Comparison of ENCODE assay signal across 1 cellular context in the genomic region with DNA sequence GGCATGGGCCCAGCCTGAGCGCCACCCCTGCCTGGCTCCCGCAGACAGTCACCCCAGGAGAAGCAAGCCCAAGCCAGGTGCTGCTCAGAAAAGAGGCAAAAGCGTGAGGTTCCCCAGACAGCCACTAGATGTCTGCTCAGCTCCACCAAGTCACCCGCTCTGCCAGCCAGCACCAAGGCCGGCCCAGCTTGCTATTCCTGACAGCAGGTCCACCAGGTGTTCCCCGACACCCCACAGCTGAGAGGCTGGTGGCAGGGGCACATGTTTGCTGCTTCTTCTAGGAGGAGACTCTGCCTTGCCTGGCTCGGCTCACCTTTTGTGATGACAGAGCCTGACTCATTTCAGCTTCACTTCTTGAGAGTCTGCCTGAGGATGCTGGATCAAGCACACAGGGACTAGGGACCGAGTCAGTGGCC.
A peak's percentile ranks its signal among the peaks of the same experiment; 100 is the strongest.
TF ChIP-seq lines count a peak whose summit lies in the region.

No MANE protein-coding gene starts in this region.

TF ChIP-seq in HepG2, 621 proteins besides CTCF, POLR2A, EP300 and RAD21 (continued from another document and continues in another):
- TF ChIP-seq, protein P1, sequence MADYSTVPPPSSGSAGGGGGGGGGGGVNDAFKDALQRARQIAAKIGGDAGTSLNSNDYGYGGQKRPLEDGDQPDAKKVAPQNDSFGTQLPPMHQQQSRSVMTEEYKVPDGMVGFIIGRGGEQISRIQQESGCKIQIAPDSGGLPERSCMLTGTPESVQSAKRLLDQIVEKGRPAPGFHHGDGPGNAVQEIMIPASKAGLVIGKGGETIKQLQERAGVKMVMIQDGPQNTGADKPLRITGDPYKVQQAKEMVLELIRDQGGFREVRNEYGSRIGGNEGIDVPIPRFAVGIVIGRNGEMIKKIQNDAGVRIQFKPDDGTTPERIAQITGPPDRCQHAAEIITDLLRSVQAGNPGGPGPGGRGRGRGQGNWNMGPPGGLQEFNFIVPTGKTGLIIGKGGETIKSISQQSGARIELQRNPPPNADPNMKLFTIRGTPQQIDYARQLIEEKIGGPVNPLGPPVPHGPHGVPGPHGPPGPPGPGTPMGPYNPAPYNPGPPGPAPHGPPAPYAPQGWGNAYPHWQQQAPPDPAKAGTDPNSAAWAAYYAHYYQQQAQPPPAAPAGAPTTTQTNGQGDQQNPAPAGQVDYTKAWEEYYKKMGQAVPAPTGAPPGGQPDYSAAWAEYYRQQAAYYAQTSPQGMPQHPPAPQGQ (CRISPR knock-in tag; IDR thresholded peaks at IDR 0.05; ENCODE audit: borderline replicate concordance) = 0 out of 2 replicates have a peak, but pooled peaks have one; percentile 39
- TF ChIP-seq ZNF891 (CRISPR knock-in tag; IDR thresholded peaks at IDR 0.05) (peak; percentile 13; the same call in 1 of the 2 replicates), AGO2 (optimal IDR thresholded peaks at IDR 0.05; ENCODE audit: low read depth, low read length) (no peak), MEIS2 (CRISPR knock-in tag; IDR thresholded peaks at IDR 0.05) (0 out of 2 replicates have a peak, but pooled peaks have one; percentile 55), ZNF605 (CRISPR knock-in tag; IDR thresholded peaks at IDR 0.05) (peak; percentile 15; the same call in 1 of the 2 replicates), ZNF44 (CRISPR knock-in tag; IDR thresholded peaks at IDR 0.05) (no peak), ZNF670 (CRISPR knock-in tag; IDR thresholded peaks at IDR 0.05; ENCODE audit: borderline replicate concordance) (0 out of 2 replicates have a peak, but pooled peaks have one; percentile 31), SKI (IDR thresholded peaks at IDR 0.05; ENCODE audit: partially characterized antibody) (peak; percentile 15), ZNF12 (CRISPR knock-in tag; IDR thresholded peaks at IDR 0.05) (0 out of 2 replicates have a peak, but pooled peaks have one; percentile 12), RARA (CRISPR knock-in tag; IDR thresholded peaks at IDR 0.05) (no peak), ZNF713 (CRISPR knock-in tag; IDR thresholded peaks at IDR 0.05) (0 out of 2 replicates have a peak, but pooled peaks have one; percentile 30), SALL2 (CRISPR knock-in tag; IDR thresholded peaks at IDR 0.05) (0 out of 2 replicates have a peak, but pooled peaks have one; percentile 38), ZNF704 (CRISPR knock-in tag; IDR thresholded peaks at IDR 0.05; ENCODE audit: borderline replicate concordance) (0 out of 2 replicates have a peak, but pooled peaks have one; percentile 43), STAG1 (CRISPR knock-in tag; IDR thresholded peaks at IDR 0.05) (peak; percentile 95), ZNF839 (CRISPR knock-in tag; IDR thresholded peaks at IDR 0.05; ENCODE audit: borderline replicate concordance) (peak; percentile 61; the same call in 1 of the 2 replicates), HDAC2 (CRISPR knock-in tag; IDR thresholded peaks at IDR 0.05) (no peak), ZFY (CRISPR knock-in tag; IDR thresholded peaks at IDR 0.05) (peak; percentile 46; the same call in 1 of the 2 replicates), ZNF331 (CRISPR knock-in tag; IDR thresholded peaks at IDR 0.05) (0 out of 2 replicates have a peak, but pooled peaks have one; percentile 18), ZNF562 (CRISPR knock-in tag; IDR thresholded peaks at IDR 0.05; ENCODE audit: borderline replicate concordance) (no peak), REPIN1 (CRISPR knock-in tag; IDR thresholded peaks at IDR 0.05; ENCODE audit: borderline replicate concordance, low read depth) (peak; percentile 47; the same call in 1 of the 2 replicates), ZNF546 (CRISPR knock-in tag; conservative IDR thresholded peaks at IDR 0.05) (no peak), FOXO1 (CRISPR knock-in tag; IDR thresholded peaks at IDR 0.05) (0 out of 2 replicates have a peak, but pooled peaks have one; percentile 10), ZBTB38 (CRISPR knock-in tag; IDR thresholded peaks at IDR 0.05) (0 out of 2 replicates have a peak, but pooled peaks have one; percentile 21), SMC3 (IDR thresholded peaks at IDR 0.05; ENCODE audit: low read length) (peak; percentile 62), XRCC5 (optimal IDR thresholded peaks at IDR 0.05; ENCODE audit: low read length) (peak; percentile 84), ZNF276 (CRISPR knock-in tag; IDR thresholded peaks at IDR 0.05; ENCODE audit: low read depth) (0 out of 2 replicates have a peak, but pooled peaks have one; percentile 36), POGZ (CRISPR knock-in tag; IDR thresholded peaks at IDR 0.05) (0 out of 2 replicates have a peak, but pooled peaks have one; percentile 38), SMAD1 (CRISPR knock-in tag; IDR thresholded peaks at IDR 0.05; ENCODE audit: borderline replicate concordance, low read depth) (0 out of 2 replicates have a peak, but pooled peaks have one; percentile 59), ARID2 (CRISPR knock-in tag; IDR thresholded peaks at IDR 0.05; ENCODE audit: borderline replicate concordance) (no peak), DR1 (CRISPR knock-in tag; IDR thresholded peaks at IDR 0.05) (peak; percentile 33; the same call in 1 of the 2 replicates), ZNF484 (CRISPR knock-in tag; IDR thresholded peaks at IDR 0.05; ENCODE audit: borderline replicate concordance, low read depth) (no peak), ZNF569 (CRISPR knock-in tag; IDR thresholded peaks at IDR 0.05; ENCODE audit: borderline replicate concordance) (no peak), ZNF776 (CRISPR knock-in tag; IDR thresholded peaks at IDR 0.05) (0 out of 2 replicates have a peak, but pooled peaks have one; percentile 24), HIC2 (CRISPR knock-in tag; IDR thresholded peaks at IDR 0.05; ENCODE audit: low read depth) (peak; percentile 54; the same call in 1 of the 2 replicates), ZFP62 (CRISPR knock-in tag; IDR thresholded peaks at IDR 0.05) (no peak)
- TF ChIP-seq, protein P2, sequence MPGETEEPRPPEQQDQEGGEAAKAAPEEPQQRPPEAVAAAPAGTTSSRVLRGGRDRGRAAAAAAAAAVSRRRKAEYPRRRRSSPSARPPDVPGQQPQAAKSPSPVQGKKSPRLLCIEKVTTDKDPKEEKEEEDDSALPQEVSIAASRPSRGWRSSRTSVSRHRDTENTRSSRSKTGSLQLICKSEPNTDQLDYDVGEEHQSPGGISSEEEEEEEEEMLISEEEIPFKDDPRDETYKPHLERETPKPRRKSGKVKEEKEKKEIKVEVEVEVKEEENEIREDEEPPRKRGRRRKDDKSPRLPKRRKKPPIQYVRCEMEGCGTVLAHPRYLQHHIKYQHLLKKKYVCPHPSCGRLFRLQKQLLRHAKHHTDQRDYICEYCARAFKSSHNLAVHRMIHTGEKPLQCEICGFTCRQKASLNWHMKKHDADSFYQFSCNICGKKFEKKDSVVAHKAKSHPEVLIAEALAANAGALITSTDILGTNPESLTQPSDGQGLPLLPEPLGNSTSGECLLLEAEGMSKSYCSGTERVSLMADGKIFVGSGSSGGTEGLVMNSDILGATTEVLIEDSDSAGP (CRISPR knock-in tag; IDR thresholded peaks at IDR 0.05; ENCODE audit: borderline replicate concordance) = peak; percentile 57; the same call in 1 of the 2 replicates
- TF ChIP-seq, protein P3, sequence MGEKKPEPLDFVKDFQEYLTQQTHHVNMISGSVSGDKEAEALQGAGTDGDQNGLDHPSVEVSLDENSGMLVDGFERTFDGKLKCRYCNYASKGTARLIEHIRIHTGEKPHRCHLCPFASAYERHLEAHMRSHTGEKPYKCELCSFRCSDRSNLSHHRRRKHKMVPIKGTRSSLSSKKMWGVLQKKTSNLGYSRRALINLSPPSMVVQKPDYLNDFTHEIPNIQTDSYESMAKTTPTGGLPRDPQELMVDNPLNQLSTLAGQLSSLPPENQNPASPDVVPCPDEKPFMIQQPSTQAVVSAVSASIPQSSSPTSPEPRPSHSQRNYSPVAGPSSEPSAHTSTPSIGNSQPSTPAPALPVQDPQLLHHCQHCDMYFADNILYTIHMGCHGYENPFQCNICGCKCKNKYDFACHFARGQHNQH (CRISPR knock-in tag; IDR thresholded peaks at IDR 0.05) = 0 out of 2 replicates have a peak, but pooled peaks have one; percentile 18
- TF ChIP-seq, protein P4, sequence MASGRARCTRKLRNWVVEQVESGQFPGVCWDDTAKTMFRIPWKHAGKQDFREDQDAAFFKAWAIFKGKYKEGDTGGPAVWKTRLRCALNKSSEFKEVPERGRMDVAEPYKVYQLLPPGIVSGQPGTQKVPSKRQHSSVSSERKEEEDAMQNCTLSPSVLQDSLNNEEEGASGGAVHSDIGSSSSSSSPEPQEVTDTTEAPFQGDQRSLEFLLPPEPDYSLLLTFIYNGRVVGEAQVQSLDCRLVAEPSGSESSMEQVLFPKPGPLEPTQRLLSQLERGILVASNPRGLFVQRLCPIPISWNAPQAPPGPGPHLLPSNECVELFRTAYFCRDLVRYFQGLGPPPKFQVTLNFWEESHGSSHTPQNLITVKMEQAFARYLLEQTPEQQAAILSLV (CRISPR knock-in tag; IDR thresholded peaks at IDR 0.05; ENCODE audit: borderline replicate concordance) = 0 out of 2 replicates have a peak, but pooled peaks have one; percentile 32
- TF ChIP-seq, protein P5, sequence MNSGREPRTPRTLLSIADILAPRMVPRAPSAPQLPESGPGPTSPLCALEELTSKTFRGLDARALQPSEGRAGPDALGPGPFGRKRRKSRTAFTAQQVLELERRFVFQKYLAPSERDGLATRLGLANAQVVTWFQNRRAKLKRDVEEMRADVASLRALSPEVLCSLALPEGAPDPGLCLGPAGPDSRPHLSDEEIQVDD (CRISPR knock-in tag; IDR thresholded peaks at IDR 0.05; ENCODE audit: borderline replicate concordance) = peak; percentile 69; the same call in 1 of the 2 replicates
- TF ChIP-seq, protein P6, sequence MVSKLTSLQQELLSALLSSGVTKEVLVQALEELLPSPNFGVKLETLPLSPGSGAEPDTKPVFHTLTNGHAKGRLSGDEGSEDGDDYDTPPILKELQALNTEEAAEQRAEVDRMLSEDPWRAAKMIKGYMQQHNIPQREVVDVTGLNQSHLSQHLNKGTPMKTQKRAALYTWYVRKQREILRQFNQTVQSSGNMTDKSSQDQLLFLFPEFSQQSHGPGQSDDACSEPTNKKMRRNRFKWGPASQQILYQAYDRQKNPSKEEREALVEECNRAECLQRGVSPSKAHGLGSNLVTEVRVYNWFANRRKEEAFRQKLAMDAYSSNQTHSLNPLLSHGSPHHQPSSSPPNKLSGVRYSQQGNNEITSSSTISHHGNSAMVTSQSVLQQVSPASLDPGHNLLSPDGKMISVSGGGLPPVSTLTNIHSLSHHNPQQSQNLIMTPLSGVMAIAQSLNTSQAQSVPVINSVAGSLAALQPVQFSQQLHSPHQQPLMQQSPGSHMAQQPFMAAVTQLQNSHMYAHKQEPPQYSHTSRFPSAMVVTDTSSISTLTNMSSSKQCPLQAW (CRISPR knock-in tag; IDR thresholded peaks at IDR 0.05) = 0 out of 2 replicates have a peak, but pooled peaks have one; percentile 20
- TF ChIP-seq, protein P7, sequence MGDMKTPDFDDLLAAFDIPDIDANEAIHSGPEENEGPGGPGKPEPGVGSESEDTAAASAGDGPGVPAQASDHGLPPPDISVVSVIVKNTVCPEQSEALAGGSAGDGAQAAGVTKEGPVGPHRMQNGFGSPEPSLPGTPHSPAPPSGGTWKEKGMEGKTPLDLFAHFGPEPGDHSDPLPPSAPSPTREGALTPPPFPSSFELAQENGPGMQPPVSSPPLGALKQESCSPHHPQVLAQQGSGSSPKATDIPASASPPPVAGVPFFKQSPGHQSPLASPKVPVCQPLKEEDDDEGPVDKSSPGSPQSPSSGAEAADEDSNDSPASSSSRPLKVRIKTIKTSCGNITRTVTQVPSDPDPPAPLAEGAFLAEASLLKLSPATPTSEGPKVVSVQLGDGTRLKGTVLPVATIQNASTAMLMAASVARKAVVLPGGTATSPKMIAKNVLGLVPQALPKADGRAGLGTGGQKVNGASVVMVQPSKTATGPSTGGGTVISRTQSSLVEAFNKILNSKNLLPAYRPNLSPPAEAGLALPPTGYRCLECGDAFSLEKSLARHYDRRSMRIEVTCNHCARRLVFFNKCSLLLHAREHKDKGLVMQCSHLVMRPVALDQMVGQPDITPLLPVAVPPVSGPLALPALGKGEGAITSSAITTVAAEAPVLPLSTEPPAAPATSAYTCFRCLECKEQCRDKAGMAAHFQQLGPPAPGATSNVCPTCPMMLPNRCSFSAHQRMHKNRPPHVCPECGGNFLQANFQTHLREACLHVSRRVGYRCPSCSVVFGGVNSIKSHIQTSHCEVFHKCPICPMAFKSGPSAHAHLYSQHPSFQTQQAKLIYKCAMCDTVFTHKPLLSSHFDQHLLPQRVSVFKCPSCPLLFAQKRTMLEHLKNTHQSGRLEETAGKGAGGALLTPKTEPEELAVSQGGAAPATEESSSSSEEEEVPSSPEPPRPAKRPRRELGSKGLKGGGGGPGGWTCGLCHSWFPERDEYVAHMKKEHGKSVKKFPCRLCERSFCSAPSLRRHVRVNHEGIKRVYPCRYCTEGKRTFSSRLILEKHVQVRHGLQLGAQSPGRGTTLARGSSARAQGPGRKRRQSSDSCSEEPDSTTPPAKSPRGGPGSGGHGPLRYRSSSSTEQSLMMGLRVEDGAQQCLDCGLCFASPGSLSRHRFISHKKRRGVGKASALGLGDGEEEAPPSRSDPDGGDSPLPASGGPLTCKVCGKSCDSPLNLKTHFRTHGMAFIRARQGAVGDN (CRISPR knock-in tag; IDR thresholded peaks at IDR 0.05) = peak; percentile 60
